8 cellular contexts compared by ENCODE assay signal in genomic region chr5:144187699-144188294, GRCh38. TPM values are rescaled to one million over a fixed set of nuclear protein-coding genes. Genes with fewer than 3 reads are reported as not detected.
DNase-seq lines count a peak whose midpoint lies in the region; ATAC-seq and TF ChIP-seq lines count a peak whose summit lies in the region.

No MANE protein-coding gene starts in this region.

- H3K27me3 ChIP-seq in DND-41 (ENCODE audit: insufficient read depth, low read length, poor library complexity), result no peaks in the 10 kb centered on the region
- H3K27me3 ChIP-seq in mucosa of rectum (ENCODE audit: control insufficient read depth in 2 of 2, insufficient read depth in 2 of 2, low read length in 2 of 2), result no peaks in the 10 kb centered on the region
- no peaks in the 10 kb centered on the region for H3K27me3 ChIP-seq in thyroid gland

- H3K4me3 ChIP-seq in DND-41 (ENCODE audit: low read depth in 1 of 2, low read length in 2 of 2) (peak overlapping the region in 1 of 2 experiments; percentile 5; a peak in 1 of 4 replicates), astrocyte of the cerebellum (ENCODE audit: low read depth, low read length) (no peak overlapping the region), mucosa of rectum (ENCODE audit: low read length in 2 of 2) (no peak overlapping the region), thyroid gland (replicated peaks in 1 of 3) (no peak overlapping the region)
- no peak overlapping the region for H3K4me3 ChIP-seq in Jurkat, Clone E6-1 (ENCODE audit: low read length)

- H3K27me3 Mint-ChIP-seq in T-helper 17 cell, result no peaks in the 10 kb centered on the region

- H3K4me1 ChIP-seq in DND-41 (ENCODE audit: insufficient read depth, low read length) (peaks cover 60% of the 10 kb centered on the region), mucosa of rectum (ENCODE audit: control insufficient read depth in 2 of 2, insufficient read depth in 2 of 2, low read length in 2 of 2) (peaks cover 3 to 4% of the 10 kb centered on the region in 2 donors), thyroid gland (peaks cover 0 to 12% of the 10 kb centered on the region in 2 donors)

- peak overlapping the region; percentile 76 for H3K4me3 Mint-ChIP-seq in T-helper 17 cell

- TF ChIP-seq POLR2A in thyroid gland (IDR thresholded peaks at IDR 0.05), result no peak

- DNase-seq in DND-41 (peak; percentile 87), T-helper 17 cell (peak; percentile 51 to 71 (median 58)), astrocyte of the cerebellum (ENCODE audit: low read depth) (peak; percentile 93), thyroid gland (peak; percentile 53 to 69), cerebellum (ENCODE audit: low spot score) (no peak)
- DNase-seq in Jurkat, Clone E6-1 (ENCODE audit: low read depth, low spot score), result peak; percentile 85

- H3K4me1 Mint-ChIP-seq in T-helper 17 cell, result peaks cover 50% of the 10 kb centered on the region

- no peak overlapping the region for H2AFZ ChIP-seq in DND-41 (ENCODE audit: low read depth, low read length)

- intact Hi-C loops in thyroid gland (cut with DNase I), result no loop called here

- H3K27ac Mint-ChIP-seq in T-helper 17 cell, result no peak overlapping the region

- peak overlapping the region; percentile 37 for H3K4me2 ChIP-seq in DND-41 (ENCODE audit: insufficient read depth, low read length)

- H3K79me2 ChIP-seq in DND-41 (ENCODE audit: insufficient read depth, low read length), result no peaks in the 10 kb centered on the region

- H3K9me3 ChIP-seq in DND-41 (ENCODE audit: insufficient read depth, low read length, severe bottlenecking), result no peaks in the 10 kb centered on the region
- no peaks in the 10 kb centered on the region for H3K9me3 ChIP-seq in T-helper 17 cell (ENCODE audit: control insufficient read depth, low read length, poor library complexity, severe bottlenecking)
- no peaks in the 10 kb centered on the region for H3K9me3 ChIP-seq in mucosa of rectum (ENCODE audit: control insufficient read depth in 2 of 2, low read length in 2 of 2)
- no peaks in the 10 kb centered on the region for H3K9me3 ChIP-seq in thyroid gland

- H3K36me3 ChIP-seq in DND-41 (ENCODE audit: insufficient read depth, low read length) (no peaks in the 10 kb centered on the region), mucosa of rectum (ENCODE audit: control insufficient read depth in 2 of 2, insufficient read depth in 2 of 2, low read length in 2 of 2) (no peaks in the 10 kb centered on the region), thyroid gland (no peaks in the 10 kb centered on the region)

- ATAC-seq in DND-41 (ENCODE audit: insufficient read depth, low read depth) (peak; percentile 86), GM21528 (IDR thresholded peaks at IDR 0.05; ENCODE audit: low FRiP score, unreplicated experiment) (peak; percentile 75), T-helper 17 cell (peak; percentile 59)

- in situ Hi-C loops in astrocyte of the cerebellum (cut with HindIII; ENCODE audit: low sequenced_read_pairs), result no loop called here

- WGBS in thyroid gland, 2 donors, result 0% methylated on average over 2 of the region's 2 CpGs

- peak overlapping the region; percentile 80 for H3K27ac ChIP-seq in DND-41 (ENCODE audit: low read length)
- peak overlapping the region; percentile 26 for H3K27ac ChIP-seq in mucosa of rectum (ENCODE audit: low read depth in 2 of 2, low read length in 2 of 2)
- no peak overlapping the region for H3K27ac ChIP-seq in thyroid gland

- H3K9ac ChIP-seq in DND-41 (ENCODE audit: low read depth, low read length) (peak overlapping the region; percentile 23), mucosa of rectum (ENCODE audit: low read depth in 1 of 2, low read length in 2 of 2) (no peak overlapping the region)

- H3K36me3 Mint-ChIP-seq in T-helper 17 cell (ENCODE audit: low read depth), result no peaks in the 10 kb centered on the region

- no peaks in the 10 kb centered on the region for H4K20me1 ChIP-seq in DND-41 (ENCODE audit: insufficient read depth, low read length)

- TF ChIP-seq CTCF in DND-41 (IDR thresholded peaks at IDR 0.05; ENCODE audit: borderline replicate concordance, extremely low read depth, low read length, poor library complexity, severe bottlenecking) (no peak), astrocyte of the cerebellum (IDR thresholded peaks at IDR 0.05; ENCODE audit: low read depth, low read length, missing control alignments) (no peak), thyroid gland (IDR thresholded peaks at IDR 0.05) (no peak)

RNA-seq across cellular contexts. Expression of gene KCTD16, which starts 17.1 kb away (rescaled TPM):
- not detected for polyA plus RNA-seq in Jurkat, Clone E6-1 (2012; ENCODE audit: insufficient read depth, insufficient read length)
- total RNA-seq in T-helper 17 cell (not detected), thyroid gland (1 to 10 TPM in 2 of 4 donors, under 1 TPM in 2; 0.13 to 2.5 (median 1.5) TPM), cerebellum (20.4 TPM)

RNA-seq across cellular contexts. Expression of gene YIPF5, which starts 17.3 kb away (rescaled TPM):
- polyA plus RNA-seq in Jurkat, Clone E6-1 (2012; ENCODE audit: insufficient read depth, insufficient read length), result 33.9 TPM
- total RNA-seq in T-helper 17 cell (10 to 100 TPM; 40.3 to 46.6 TPM), thyroid gland (10 to 100 TPM; 34.9 to 48.2 (median 41.5) TPM), cerebellum (38.6 TPM)

Comparison
In these comparisons a context has a peak if more than half of its experiments do, and no peak if none do; other contexts are left out.
1. H3K27ac ChIP-seq: peak in DND-41 (single experiment) and mucosa of rectum (2 of 2); none in thyroid gland (0 of 3).
2. Peak in every context shown above with its lines, with median percentiles within 50 percentile points of each other: ATAC-seq.